18 cellular contexts compared by ENCODE assay signal in the genomic region with DNA sequence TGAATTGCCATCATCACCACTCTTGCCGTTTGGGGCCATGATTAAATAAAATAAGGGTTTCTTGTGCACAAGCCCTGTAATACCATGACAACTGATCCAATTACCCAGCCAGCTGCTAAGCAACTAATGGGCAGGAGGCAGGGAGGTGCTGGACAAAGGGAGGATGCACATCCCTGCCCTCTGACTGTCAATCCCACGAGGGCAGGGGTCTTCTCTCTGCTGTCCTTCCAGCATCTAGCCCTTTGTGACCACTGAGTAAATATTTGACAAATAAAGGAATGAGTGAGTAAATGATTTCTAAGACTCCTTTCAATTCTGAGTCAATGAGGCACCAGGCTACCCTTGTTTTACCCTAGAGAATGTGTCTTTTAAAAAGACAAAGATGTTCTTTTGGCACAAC.
DNase-seq lines count a peak whose midpoint lies in the region; ATAC-seq and TF ChIP-seq lines count a peak whose summit lies in the region.
"Had no signal": no experiment of that assay in that cellular context is flagged by ENCODE, and none has a peak within 500 bp of the region (broad histone marks: within the 10 kb centered on the region; RNA-seq: fewer than 3 reads in every experiment).

No MANE protein-coding gene starts in this region.

- BruUV-seq in MCF 10A (replicated peaks; lab: Mats Ljungman, UMichigan), result no TSS peak
- no TSS peak for BruUV-seq in mammary epithelial cell (replicated peaks; lab: Mats Ljungman, UMichigan)

- DNase-seq in MCF 10A (ENCODE audit: unreplicated experiment) (no peak), mammary epithelial cell (no peak), NCI-H82 treated with DMSO at 0.1 percent for 48 hours (lab: John Stamatoyannopoulos, UW; ENCODE audit: unreplicated experiment) (peak; percentile 47), suprapubic skin (ENCODE audit: low spot score in 2 of 2) (peak in 1 of 2 donors; percentile 21), psoas muscle (no peak), brain microvascular endothelial cell (no peak)
- DNase-seq in activated naive CD8-positive, alpha-beta T cell treated with anti-CD3 and anti-CD28 coated beads, Interleukin-2, amount 50 U/mL, for 24 hours, result no peak
- DNase-seq: activated naive CD4-positive, alpha-beta T cell; BE2C; Caco-2; endodermal cell; NCI-H187 treated with DMSO at 0.1 percent for 48 hours; right cardiac atrium; T-helper 1 cell; transverse colon had no signal

- no peaks in the 10 kb centered on the region for H4K20me1 ChIP-seq in mammary epithelial cell (ENCODE audit: insufficient read depth, low read length)

- H3K79me2 ChIP-seq in mammary epithelial cell (ENCODE audit: insufficient read depth, low read length), result no peaks in the 10 kb centered on the region

- CTCF ChIA-PET in MCF 10A (lab: Yijun Ruan, JAX) (no interaction called here), mammary epithelial cell (lab: Charles Lee; ENCODE audit: low non-redundant PET) (no interaction called here)

- H3K9me3 ChIP-seq in mammary epithelial cell (replicated peaks; ENCODE audit: insufficient read depth, low read length) (no peaks in the 10 kb centered on the region), suprapubic skin (no peaks in the 10 kb centered on the region), psoas muscle (no peaks in the 10 kb centered on the region)
- H3K9me3 ChIP-seq: BE2C, Caco-2, neutrophil, transverse colon had no signal

- peaks cover 18% of the 10 kb centered on the region for H3K4me1 Mint-ChIP-seq in MCF 10A (ENCODE audit: insufficient read depth, unreplicated experiment)
- H3K4me1 Mint-ChIP-seq in activated naive CD8-positive, alpha-beta T cell treated with anti-CD3 and anti-CD28 coated beads, Interleukin-2, amount 50 U/mL, for 24 hours, result peaks cover 90% of the 10 kb centered on the region
- H3K4me1 Mint-ChIP-seq: endodermal cell had no signal

- in situ Hi-C loops in mammary epithelial cell (cut with MboI; ENCODE audit: low sequenced_read_pairs in 2 of 2) (no loop called here), brain microvascular endothelial cell (cut with HindIII; ENCODE audit: low pct_ligation_motif_present, low sequenced_read_pairs) (no loop called here)

- H3K27ac ChIP-seq in mammary epithelial cell (ENCODE audit: insufficient read depth, low read depth, low read length), result no peak overlapping the region
- peak overlapping the region; percentile 33 for H3K27ac ChIP-seq in suprapubic skin
- H3K27ac ChIP-seq in psoas muscle, result no peak overlapping the region
- H3K27ac ChIP-seq in brain microvascular endothelial cell, result no peak overlapping the region
- H3K27ac ChIP-seq: neutrophil, transverse colon had no signal

- no peak for TF ChIP-seq POLR2A in suprapubic skin (IDR thresholded peaks at IDR 0.05)

- H3K4me3 Mint-ChIP-seq in MCF 10A (ENCODE audit: unreplicated experiment), result no peak overlapping the region
- H3K4me3 Mint-ChIP-seq in activated naive CD8-positive, alpha-beta T cell treated with anti-CD3 and anti-CD28 coated beads, Interleukin-2, amount 50 U/mL, for 24 hours, result no peak overlapping the region
- H3K4me3 Mint-ChIP-seq: brain; endodermal cell; stimulated activated memory B cell treated with anti-CD40 and anti-IgM and Interleukin-4, amounts not matched to agents 10 μg/mL and 1 μg/mL and 100 μg/mL, for 72 hours had no signal

- H3K36me3 ChIP-seq in mammary epithelial cell (ENCODE audit: insufficient read depth, low read length) (no peaks in the 10 kb centered on the region), suprapubic skin (no peaks in the 10 kb centered on the region), psoas muscle (ENCODE audit: insufficient read depth in 1 of 2, low read depth in 1 of 2) (no peaks in the 10 kb centered on the region), brain microvascular endothelial cell (replicated peaks) (no peaks in the 10 kb centered on the region)
- H3K36me3 ChIP-seq: BE2C, neutrophil, transverse colon had no signal

- no peaks in the 10 kb centered on the region for H3K36me3 Mint-ChIP-seq in MCF 10A (ENCODE audit: insufficient read depth, unreplicated experiment)
- peaks cover 2% of the 10 kb centered on the region for H3K36me3 Mint-ChIP-seq in activated naive CD8-positive, alpha-beta T cell treated with anti-CD3 and anti-CD28 coated beads, Interleukin-2, amount 50 U/mL, for 24 hours (ENCODE audit: low read depth)
- H3K36me3 Mint-ChIP-seq: brain; stimulated activated memory B cell treated with anti-CD40 and anti-IgM and Interleukin-4, amounts not matched to agents 10 μg/mL and 1 μg/mL and 100 μg/mL, for 72 hours had no signal

- H3K4me1 ChIP-seq in mammary epithelial cell (ENCODE audit: insufficient read depth, low read length) (peaks cover 11% of the 10 kb centered on the region), suprapubic skin (peaks cover 2% of the 10 kb centered on the region), psoas muscle (no peaks in the 10 kb centered on the region)
- H3K4me1 ChIP-seq: Caco-2, transverse colon had no signal

- TF ChIP-seq EP300 in suprapubic skin (IDR thresholded peaks at IDR 0.05), result no peak

- H3K4me3 ChIP-seq in mammary epithelial cell (replicated peaks in 1 of 3; ENCODE audit: insufficient read depth in 1 of 3, low read depth in 2 of 3, low read length in 3 of 3) (no peak overlapping the region), suprapubic skin (no peak overlapping the region), psoas muscle (no peak overlapping the region), brain microvascular endothelial cell (ENCODE audit: low read depth, low read length) (no peak overlapping the region)
- H3K4me3 ChIP-seq: transverse colon had no signal

- 58% methylated on average over 2 of the region's 2 CpGs for WGBS in mammary epithelial cell (ENCODE audit: low coverage, missing lambda C conversion rate)
- 90% methylated on average over 2 of the region's 2 CpGs for WGBS in suprapubic skin
- WGBS in psoas muscle, 3 donors, result 52 to 58% (median 58%) methylated on average over 2 of the region's 2 CpGs

- POLR2A ChIA-PET in MCF 10A (lab: Yijun Ruan, JAX), result interaction anchor here (1.3 kb wide), 1 partner anchor 10 kb away, joined by 4 read pairs; no protein-coding TSS in a partner anchor

- no peak for ATAC-seq in activated naive CD8-positive, alpha-beta T cell treated with anti-CD3 and anti-CD28 coated beads, Interleukin-2, amount 50 U/mL, for 24 hours
- no peak for ATAC-seq in psoas muscle
- ATAC-seq: right cardiac atrium; stimulated activated memory B cell treated with anti-CD40 and anti-IgM and Interleukin-4, amounts not matched to agents 10 μg/mL and 1 μg/mL and 100 μg/mL, for 72 hours had no signal

- peak overlapping the region; percentile 85 for H3K27ac Mint-ChIP-seq in MCF 10A (ENCODE audit: low read depth, unreplicated experiment)
- peak overlapping the region; percentile 98 for H3K27ac Mint-ChIP-seq in activated naive CD8-positive, alpha-beta T cell treated with anti-CD3 and anti-CD28 coated beads, Interleukin-2, amount 50 U/mL, for 24 hours
- H3K27ac Mint-ChIP-seq: brain; endodermal cell; stimulated activated memory B cell treated with anti-CD40 and anti-IgM and Interleukin-4, amounts not matched to agents 10 μg/mL and 1 μg/mL and 100 μg/mL, for 72 hours had no signal

- peaks cover 14% of the 10 kb centered on the region for H3K9me3 Mint-ChIP-seq in MCF 10A (ENCODE audit: unreplicated experiment)
- H3K9me3 Mint-ChIP-seq in activated naive CD8-positive, alpha-beta T cell treated with anti-CD3 and anti-CD28 coated beads, Interleukin-2, amount 50 U/mL, for 24 hours, result peaks cover 15% of the 10 kb centered on the region
- H3K9me3 Mint-ChIP-seq: endodermal cell; stimulated activated memory B cell treated with anti-CD40 and anti-IgM and Interleukin-4, amounts not matched to agents 10 μg/mL and 1 μg/mL and 100 μg/mL, for 72 hours had no signal

- no peak overlapping the region for H3K4me2 ChIP-seq in mammary epithelial cell (ENCODE audit: insufficient read depth, low read depth, low read length)

- dilution Hi-C loops in mammary epithelial cell (cut with HindIII; ENCODE audit: low sequenced_read_pairs), result no loop called here

- TF ChIP-seq CTCF in MCF 10A (IDR thresholded peaks at IDR 0.05; ENCODE audit: unreplicated experiment), result no peak
- TF ChIP-seq CTCF in mammary epithelial cell (conservative IDR thresholded peaks at IDR 0.05 in 1 of 2, IDR thresholded peaks at IDR 0.05 in 1 of 2; ENCODE audit: extremely low read depth in 1 of 2, insufficient read depth in 1 of 2, low read depth in 1 of 2, low read length in 2 of 2), result no peak
- no peak for TF ChIP-seq CTCF in suprapubic skin (IDR thresholded peaks at IDR 0.05)
- TF ChIP-seq CTCF in psoas muscle (IDR thresholded peaks at IDR 0.05), result no peak
- TF ChIP-seq CTCF in brain microvascular endothelial cell (IDR thresholded peaks at IDR 0.05; ENCODE audit: low read depth, low read length, missing control alignments), result no peak

- H3K27me3 Mint-ChIP-seq in MCF 10A (ENCODE audit: insufficient read depth, unreplicated experiment), result no peaks in the 10 kb centered on the region
- H3K27me3 Mint-ChIP-seq in activated naive CD8-positive, alpha-beta T cell treated with anti-CD3 and anti-CD28 coated beads, Interleukin-2, amount 50 U/mL, for 24 hours, result peaks cover 9% of the 10 kb centered on the region

- no peak overlapping the region for H2AFZ ChIP-seq in mammary epithelial cell (ENCODE audit: low read depth, low read length)

- no peaks in the 10 kb centered on the region for H3K27me3 ChIP-seq in mammary epithelial cell (ENCODE audit: insufficient read depth, low read length)
- no peaks in the 10 kb centered on the region for H3K27me3 ChIP-seq in suprapubic skin
- H3K27me3 ChIP-seq in psoas muscle (ENCODE audit: insufficient read depth in 3 of 3, low read length in 2 of 3), result peaks cover 0 to 2% (median 0%) of the 10 kb centered on the region in 3 donors
- H3K27me3 ChIP-seq in brain microvascular endothelial cell (replicated peaks), result no peaks in the 10 kb centered on the region
- H3K27me3 ChIP-seq: neutrophil, transverse colon had no signal

- H3K9ac ChIP-seq in mammary epithelial cell (ENCODE audit: insufficient read depth, low read length), result no peak overlapping the region

- intact Hi-C loops in MCF 10A (cut with micrococcal nuclease) (no loop called here), mammary epithelial cell (cut with micrococcal nuclease) (no loop called here), psoas muscle (cut with DNase I) (no loop called here)
